ENCODE assay signal across 21 cellular contexts in the genomic region with DNA sequence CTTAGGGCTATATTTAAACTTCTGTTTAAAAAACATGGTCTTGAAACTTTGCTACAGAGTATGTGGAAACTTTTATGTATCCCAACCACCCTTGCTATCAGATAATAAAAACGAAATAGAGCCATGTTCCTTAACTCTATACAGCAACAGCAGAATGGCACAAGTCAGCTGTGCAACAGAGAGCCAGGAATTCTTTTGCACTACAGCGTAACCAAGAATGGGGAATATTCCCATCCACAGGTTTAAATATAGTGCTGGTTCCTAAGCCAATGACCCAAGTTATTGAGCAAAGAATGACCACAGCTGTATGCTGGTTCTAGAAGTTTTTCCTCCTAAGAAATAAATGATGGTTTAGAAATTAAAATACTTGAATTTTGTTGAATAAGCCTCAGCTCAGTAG. TPM values are rescaled to one million over a fixed set of nuclear protein-coding genes. Genes with fewer than 3 reads are reported as not detected.
DNase-seq lines count a peak whose midpoint lies in the region; ATAC-seq and TF ChIP-seq lines count a peak whose summit lies in the region.
"Had no signal": no experiment of that assay in that cellular context is flagged by ENCODE, and none has a peak within 500 bp of the region (broad histone marks: within the 10 kb centered on the region; RNA-seq: fewer than 3 reads in every experiment).

No MANE protein-coding gene starts in this region.

- H3K9ac ChIP-seq in endodermal cell (ENCODE audit: extremely low read depth, low read length, poor library complexity, severe bottlenecking) (no peak overlapping the region), skeletal muscle tissue (ENCODE audit: low read depth in 1 of 3, low read length in 3 of 3) (no peak overlapping the region)

- H3K4me3 Mint-ChIP-seq in endodermal cell = no peak overlapping the region
- no peak overlapping the region for H3K4me3 Mint-ChIP-seq in GM23338

- no peak for DNase-seq in endodermal cell
- DNase-seq in Right ventricle myocardium superior = no peak
- DNase-seq in myocyte (ENCODE audit: low read depth) = peak; percentile 32
- DNase-seq in GM23338 (ENCODE audit: low spot score) = no peak
- no peak for DNase-seq in activated naive CD4-positive, alpha-beta T cell treated with anti-CD3 and anti-CD28 coated beads, Interleukin-2, amount 50 U/mL, for 16 hours
- DNase-seq: BE2C, COR-L47, DMS79, H7, Kasumi-1, NCI-H1694, NCI-H2081, NCI-H2171, NCI-H345, NCI-H524 treated with DMSO at 0.1 percent for 48 hours, NCI-H82, SJCRH30 had no signal

- H3K4me3 ChIP-seq in endodermal cell (ENCODE audit: low read length) = no peak overlapping the region
- H3K4me3 ChIP-seq in skeletal muscle tissue (ENCODE audit: low read length in 3 of 3) = no peak overlapping the region
- H3K4me3 ChIP-seq in GM23338 = no peak overlapping the region
- H3K4me3 ChIP-seq: SJCRH30 had no signal

- H3K36me3 Mint-ChIP-seq in endodermal cell (ENCODE audit: low read depth) (peaks cover 87% of the 10 kb centered on the region), GM23338 (ENCODE audit: low read depth) (peaks cover 90% of the 10 kb centered on the region)

- H3K9me3 ChIP-seq in endodermal cell (ENCODE audit: control insufficient read depth, low read length) (no peaks in the 10 kb centered on the region), skeletal muscle tissue (ENCODE audit: control insufficient read depth in 3 of 3, low read length in 3 of 3) (no peaks in the 10 kb centered on the region)
- H3K9me3 ChIP-seq: BE2C, SJCRH30 had no signal

- no peaks in the 10 kb centered on the region for H3K79me2 ChIP-seq in GM23338 (replicated peaks; ENCODE audit: insufficient read depth)

- H3K27me3 ChIP-seq in endodermal cell (ENCODE audit: control insufficient read depth, insufficient read depth, low read length, poor library complexity, severe bottlenecking) (no peaks in the 10 kb centered on the region), skeletal muscle tissue (ENCODE audit: control insufficient read depth in 3 of 3, insufficient read depth in 3 of 3, low read length in 3 of 3) (no peaks in the 10 kb centered on the region), GM23338 (ENCODE audit: insufficient read depth) (no peaks in the 10 kb centered on the region)
- H3K27me3 ChIP-seq: BE2C, SJCRH30 had no signal

- H3K36me3 ChIP-seq in endodermal cell (ENCODE audit: control insufficient read depth, insufficient read depth, low read length) (peaks cover 95% of the 10 kb centered on the region), skeletal muscle tissue (ENCODE audit: control insufficient read depth in 3 of 3, insufficient read depth in 3 of 3, low read length in 3 of 3) (peaks cover 29 to 68% (median 48%) of the 10 kb centered on the region in 3 donors), GM23338 (ENCODE audit: insufficient read depth) (peaks cover 68% of the 10 kb centered on the region)

- H3K4me2 ChIP-seq in GM23338 = no peak overlapping the region

- TF ChIP-seq CTCF in endodermal cell (conservative IDR thresholded peaks at IDR 0.05) (no peak), GM23338 (conservative IDR thresholded peaks at IDR 0.05; ENCODE audit: low read depth in 2 of 2) (no peak)

- no peaks in the 10 kb centered on the region for H3K4me1 Mint-ChIP-seq in endodermal cell
- no peaks in the 10 kb centered on the region for H3K4me1 Mint-ChIP-seq in GM23338

- H3K9me3 Mint-ChIP-seq in endodermal cell (no peaks in the 10 kb centered on the region), GM23338 (no peaks in the 10 kb centered on the region)

- ATAC-seq in Right ventricle myocardium superior (ENCODE audit: poor library complexity) = peak; percentile 65
- ATAC-seq in GM23338 = no peak
- ATAC-seq in HG03457 (IDR thresholded peaks at IDR 0.05; ENCODE audit: unreplicated experiment) = no peak
- ATAC-seq: Panc1 had no signal

- no peak overlapping the region for H3K27ac ChIP-seq in endodermal cell (ENCODE audit: low read depth, low read length)
- H3K27ac ChIP-seq in skeletal muscle tissue (ENCODE audit: low read depth, low read length) = peak overlapping the region; percentile 41
- no peak overlapping the region for H3K27ac ChIP-seq in GM23338 (ENCODE audit: low read depth)
- H3K27ac ChIP-seq: SJCRH30 had no signal

- intact Hi-C loops in Right ventricle myocardium superior (cut with DNase I) = loop anchor here (5.0 kb wide), 1 partner anchor 34 kb away; no protein-coding TSS in a partner anchor

- H3K4me1 ChIP-seq in endodermal cell (ENCODE audit: control insufficient read depth, insufficient read depth, low read length) (no peaks in the 10 kb centered on the region), skeletal muscle tissue (ENCODE audit: control insufficient read depth in 3 of 3, insufficient read depth in 3 of 3, low read length in 3 of 3) (peaks cover 7 to 20% (median 7%) of the 10 kb centered on the region in 3 donors), GM23338 (ENCODE audit: insufficient read depth) (no peaks in the 10 kb centered on the region)
- H3K4me1 ChIP-seq: BE2C, SJCRH30 had no signal

- H3K27me3 Mint-ChIP-seq in endodermal cell (ENCODE audit: insufficient read depth) (no peaks in the 10 kb centered on the region), GM23338 (ENCODE audit: insufficient read depth, low read depth, poor library complexity) (peaks cover 6% of the 10 kb centered on the region)

- H2AFZ ChIP-seq in GM23338 = no peak overlapping the region

- H3K27ac Mint-ChIP-seq in endodermal cell (peak overlapping the region; percentile 21), GM23338 (no peak overlapping the region)

- H4K20me1 ChIP-seq in GM23338 (replicated peaks; ENCODE audit: insufficient read depth) = peaks cover 4% of the 10 kb centered on the region

- H3F3A ChIP-seq in GM23338 (replicated peaks; ENCODE audit: low read depth) = no peaks in the 10 kb centered on the region

- 87 to 100% methylated on average over 1 to 2 of the region's 2 CpGs for WGBS in endodermal cell (ENCODE audit: insufficient coverage in 1 of 2, insufficient read length in 1 of 2), 2 experiments

- no peaks in the 10 kb centered on the region for H3K9me2 ChIP-seq in GM23338 (ENCODE audit: insufficient read depth)

TF ChIP-seq in GM23338, 12 proteins besides CTCF, POLR2A, EP300 and RAD21 (continues in another document):
- TF ChIP-seq EZH2phosphoT487 (IDR thresholded peaks at IDR 0.05; ENCODE audit: unreplicated experiment) (no peak), STAT1 (IDR thresholded peaks at IDR 0.05; ENCODE audit: unreplicated experiment) (no peak), EZH2 (IDR thresholded peaks at IDR 0.05; ENCODE audit: low read depth, unreplicated experiment) (no peak), ZNF331 (CRISPR knock-in tag; IDR thresholded peaks at IDR 0.05; ENCODE audit: low read depth) (no peak), CREB1 (CRISPR knock-in tag; IDR thresholded peaks at IDR 0.05; ENCODE audit: low read depth) (no peak), ZNF114 (CRISPR knock-in tag; IDR thresholded peaks at IDR 0.05) (no peak), JUNB (IDR thresholded peaks at IDR 0.05; ENCODE audit: unreplicated experiment) (no peak), NANOG (IDR thresholded peaks at IDR 0.05; ENCODE audit: borderline replicate concordance) (no peak)
- TF ChIP-seq, protein P1, sequence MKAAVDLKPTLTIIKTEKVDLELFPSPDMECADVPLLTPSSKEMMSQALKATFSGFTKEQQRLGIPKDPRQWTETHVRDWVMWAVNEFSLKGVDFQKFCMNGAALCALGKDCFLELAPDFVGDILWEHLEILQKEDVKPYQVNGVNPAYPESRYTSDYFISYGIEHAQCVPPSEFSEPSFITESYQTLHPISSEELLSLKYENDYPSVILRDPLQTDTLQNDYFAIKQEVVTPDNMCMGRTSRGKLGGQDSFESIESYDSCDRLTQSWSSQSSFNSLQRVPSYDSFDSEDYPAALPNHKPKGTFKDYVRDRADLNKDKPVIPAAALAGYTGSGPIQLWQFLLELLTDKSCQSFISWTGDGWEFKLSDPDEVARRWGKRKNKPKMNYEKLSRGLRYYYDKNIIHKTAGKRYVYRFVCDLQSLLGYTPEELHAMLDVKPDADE (IDR thresholded peaks at IDR 0.05) = no peak

RNA-seq across cellular contexts. Expression of gene SETD6, which starts 33.1 kb away (rescaled TPM):
- total RNA-seq in endodermal cell (10 to 100 TPM; 37.2 to 42.3 TPM), Right ventricle myocardium superior (14.4 TPM), myocyte (15.0 and 19.6 TPM in 2 replicates), skeletal muscle tissue (2.6 TPM)
- polyA plus RNA-seq in endodermal cell (2013, experiment 1 of 2) = 26.0 TPM
- polyA plus RNA-seq in endodermal cell (2013, experiment 2 of 2) = 21.5 TPM
- polyA plus RNA-seq in myocyte (2012) = 10.6 TPM
- 54.0 and 61.3 TPM in 2 replicates for total RNA-seq in GM23338 (2014; rRNA removed; shearing (Covaris generic))
- polyA plus RNA-seq in GM23338 (2016; fragmentation: Nextera tagmentation; extraction: Ambion mirVana) = 33.7 and 39.7 TPM in 2 replicates

RNA-seq across cellular contexts. Expression of gene NDRG4, which starts 48.4 kb away (rescaled TPM):
- total RNA-seq in endodermal cell (10 to 100 TPM; 81.9 to 95.9 TPM), Right ventricle myocardium superior (290 TPM), myocyte (45.2 and 45.3 TPM in 2 replicates), skeletal muscle tissue (11.5 TPM)
- polyA plus RNA-seq in endodermal cell (2013, experiment 1 of 2) = 76.8 TPM
- polyA plus RNA-seq in endodermal cell (2013, experiment 2 of 2) = 71.1 TPM
- 36.7 TPM for polyA plus RNA-seq in myocyte (2012)
- total RNA-seq in GM23338 (2014; rRNA removed; shearing (Covaris generic)) = 29.8 and 32.1 TPM in 2 replicates
- polyA plus RNA-seq in GM23338 (2016; fragmentation: Nextera tagmentation; extraction: Ambion mirVana) = 16.3 TPM in 2 replicates
- total RNA-seq: MCF 10A had no signal
